Comparison of ENCODE assay signal across 16 cellular contexts in genomic region chr20:10735195-10735949, GRCh38.
DNase-seq lines count a peak whose midpoint lies in the region; ATAC-seq, FAIRE-seq and TF ChIP-seq lines count a peak whose summit lies in the region.
"Had no signal": no experiment of that assay in that cellular context is flagged by ENCODE, and none has a peak within 500 bp of the region (broad histone marks: within the 10 kb centered on the region; RNA-seq: fewer than 3 reads in every experiment).

No MANE protein-coding gene starts in this region.

- H3K79me2 ChIP-seq in HepG2 (ENCODE audit: insufficient read depth, low read length) (no peaks in the 10 kb centered on the region), mesendoderm (ENCODE audit: control insufficient read depth, insufficient read depth, low read length) (no peaks in the 10 kb centered on the region)

- H3K9ac ChIP-seq in HepG2 (ENCODE audit: insufficient read depth, low read depth, low read length) (no peak overlapping the region), mesendoderm (ENCODE audit: low read length) (no peak overlapping the region)
- H3K9ac ChIP-seq: BLaER1 treated with 17β-estradiol and CSF1 and Interleukin-3, amounts not matched to agents 10 nM and 100 nM had no signal

- in situ Hi-C loops in HepG2 (cut with HindIII; ENCODE audit: extremely low pct_ligation_motif_present, low pct_unique_long_range_greater_than_20kb) = no loop called here

- no peak overlapping the region for H2BK15ac ChIP-seq in mesendoderm (replicated peaks; ENCODE audit: low read depth)

- H4K5ac ChIP-seq in mesendoderm (ENCODE audit: low read length) = no peak overlapping the region

- no peak overlapping the region for H3K23ac ChIP-seq in mesendoderm (ENCODE audit: low read length)

- no peak for TF ChIP-seq EP300 in HepG2 (IDR thresholded peaks at IDR 0.05; ENCODE audit: low read depth in 2 of 2, low read length in 2 of 2)
- no peak for TF ChIP-seq EP300 in HepG2 (CRISPR knock-in tag; IDR thresholded peaks at IDR 0.05; ENCODE audit: borderline replicate concordance)

- H3K9me3 ChIP-seq in HepG2 (ENCODE audit: low read length) (no peaks in the 10 kb centered on the region), right lobe of liver (no peaks in the 10 kb centered on the region), right cardiac atrium (ENCODE audit: control insufficient read depth, low read length) (no peaks in the 10 kb centered on the region), prostate gland (no peaks in the 10 kb centered on the region)

- H3K4me1 ChIP-seq in HepG2 (ENCODE audit: insufficient read depth, low read length) (peaks cover 14% of the 10 kb centered on the region), right lobe of liver (no peaks in the 10 kb centered on the region), right cardiac atrium (ENCODE audit: control insufficient read depth, insufficient read depth, low read length) (no peaks in the 10 kb centered on the region), prostate gland (replicated peaks) (peaks cover 7% of the 10 kb centered on the region), mesendoderm (ENCODE audit: control insufficient read depth, low read depth, low read length) (no peaks in the 10 kb centered on the region)

- H3K79me1 ChIP-seq in mesendoderm (ENCODE audit: low read length) = no peaks in the 10 kb centered on the region

- H3K4me3 ChIP-seq in HepG2 (replicated peaks in 1 of 3; ENCODE audit: insufficient read depth in 1 of 3, low read depth in 2 of 3, low read length in 3 of 3) (no peak overlapping the region), right lobe of liver (no peak overlapping the region), right cardiac atrium (ENCODE audit: low read length) (no peak overlapping the region), prostate gland (no peak overlapping the region), mesendoderm (ENCODE audit: low read length) (no peak overlapping the region)
- H3K4me3 ChIP-seq: BLaER1 treated with 17β-estradiol and CSF1 and Interleukin-3, amounts not matched to agents 10 nM and 100 nM; GM12878 had no signal

- no peak overlapping the region for H2BK5ac ChIP-seq in mesendoderm (ENCODE audit: low read length)

- no peak overlapping the region for H2AFZ ChIP-seq in HepG2 (ENCODE audit: low read length)

- H4K20me1 ChIP-seq in HepG2 (ENCODE audit: insufficient read depth, low read length) = no peaks in the 10 kb centered on the region
- H4K20me1 ChIP-seq: BLaER1 treated with 17β-estradiol and CSF1 and Interleukin-3, amounts not matched to agents 10 nM and 100 nM had no signal

- H3K4me2 ChIP-seq in HepG2 (ENCODE audit: low read depth, low read length) (no peak overlapping the region), mesendoderm (ENCODE audit: low read length) (no peak overlapping the region)
- H3K4me2 ChIP-seq: BLaER1 treated with 17β-estradiol and CSF1 and Interleukin-3, amounts not matched to agents 10 nM and 100 nM had no signal

- no TSS peak for BruUV-seq in HepG2 (replicated peaks; lab: Mats Ljungman, UMichigan)

- no peak overlapping the region for H3K18ac ChIP-seq in mesendoderm (ENCODE audit: low read length)

- H3K27me3 ChIP-seq in HepG2 (ENCODE audit: control insufficient read depth in 1 of 2, insufficient read depth in 2 of 2, low read length in 2 of 2) (no peaks in the 10 kb centered on the region), right lobe of liver (no peaks in the 10 kb centered on the region), right cardiac atrium (ENCODE audit: control insufficient read depth, insufficient read depth) (no peaks in the 10 kb centered on the region), prostate gland (replicated peaks; ENCODE audit: insufficient read depth) (no peaks in the 10 kb centered on the region), mesendoderm (ENCODE audit: insufficient read depth, low read length, poor library complexity) (no peaks in the 10 kb centered on the region)
- H3K27me3 ChIP-seq: BLaER1 treated with 17β-estradiol and CSF1 and Interleukin-3, amounts not matched to agents 10 nM and 100 nM had no signal

- TF ChIP-seq CTCF in HepG2 (CRISPR knock-in tag; IDR thresholded peaks at IDR 0.05) (no peak), right lobe of liver (IDR thresholded peaks at IDR 0.05) (no peak), prostate gland (IDR thresholded peaks at IDR 0.05) (no peak)

- DNase-seq in HepG2 (ENCODE audit: low spot score) = no peak
- no peak for DNase-seq in right lobe of liver
- peak in 2 of 3 donors; percentile 52 to 61 for DNase-seq in right cardiac atrium
- DNase-seq in prostate gland (ENCODE audit: low spot score) = no peak
- no peak for DNase-seq in mesendoderm
- DNase-seq in NCI-H82 treated with DMSO at 0.1 percent for 48 hours (lab: John Stamatoyannopoulos, UW; ENCODE audit: unreplicated experiment) = no peak
- DNase-seq in activated CD4-positive, CD25-positive, alpha-beta regulatory T cell (lab: John Stamatoyannopoulos, UW) = no peak
- DNase-seq: DMS79 treated with DMSO at 0.1 percent for 48 hours, NCI-H1105 treated with DMSO at 0.1 percent for 48 hours, NCI-H187, NCI-H345, NCI-H526 had no signal

- TF ChIP-seq RAD21 in HepG2 (CRISPR knock-in tag; IDR thresholded peaks at IDR 0.05) = no peak

- H4K8ac ChIP-seq in mesendoderm (ENCODE audit: low read depth, low read length) = no peak overlapping the region

- no peak overlapping the region for H3K27ac ChIP-seq in HepG2 (ENCODE audit: extremely low read length, insufficient read depth, low read length)
- H3K27ac ChIP-seq in right lobe of liver = no peak overlapping the region
- H3K27ac ChIP-seq in right cardiac atrium (ENCODE audit: low read length) = no peak overlapping the region
- H3K27ac ChIP-seq in prostate gland = peak overlapping the region; percentile 26 to 33
- no peak overlapping the region for H3K27ac ChIP-seq in mesendoderm (ENCODE audit: low read depth, low read length)
- H3K27ac ChIP-seq: BLaER1 treated with 17β-estradiol and CSF1 and Interleukin-3, amounts not matched to agents 10 nM and 100 nM had no signal

- POLR2A ChIA-PET in HepG2 (lab: Yijun Ruan, JAX) = no interaction called here

- ATAC-seq in HepG2 (no peak), right lobe of liver (no peak), right cardiac atrium (peak; percentile 42 to 48), GM19467 (IDR thresholded peaks at IDR 0.05; ENCODE audit: unreplicated experiment) (no peak)
- ATAC-seq: GM12878 had no signal

- TF ChIP-seq POLR2A in HepG2 (IDR thresholded peaks at IDR 0.05; ENCODE audit: insufficient read depth in 1 of 2, low read depth in 2 of 2, low read length in 2 of 2) (no peak), right lobe of liver (IDR thresholded peaks at IDR 0.05) (no peak), prostate gland (IDR thresholded peaks at IDR 0.05) (no peak)

- no peak overlapping the region for H2AK5ac ChIP-seq in mesendoderm (ENCODE audit: low read length)

- H3K36me3 ChIP-seq in HepG2 (replicated peaks in 1 of 2; ENCODE audit: control insufficient read depth in 1 of 2, insufficient read depth in 2 of 2, low read length in 2 of 2) (no peaks in the 10 kb centered on the region), right lobe of liver (no peaks in the 10 kb centered on the region), prostate gland (no peaks in the 10 kb centered on the region), mesendoderm (ENCODE audit: control insufficient read depth, insufficient read depth, low read length) (no peaks in the 10 kb centered on the region)
- H3K36me3 ChIP-seq: BLaER1 treated with 17β-estradiol and CSF1 and Interleukin-3, amounts not matched to agents 10 nM and 100 nM had no signal

- 66% methylated on average over 14 of the region's 14 CpGs for WGBS in HepG2 (ENCODE audit: low lambda C conversion rate)
- WGBS in right lobe of liver (ENCODE audit: insufficient coverage, low coverage, low lambda C conversion rate, missing lambda C conversion rate) = 61% methylated on average over 11 of the region's 14 CpGs
- 64% methylated on average over 14 of the region's 14 CpGs for WGBS in right cardiac atrium
- 61% methylated on average over 14 of the region's 14 CpGs for WGBS in prostate gland
- WGBS in mesendoderm (ENCODE audit: extremely low coverage, insufficient coverage, low lambda C conversion rate) = no CpG with 5 or more reads among the region's 14 CpGs

- H3K4ac ChIP-seq in mesendoderm (ENCODE audit: low read depth, low read length) = no peak overlapping the region

- CTCF ChIA-PET in HepG2 (lab: Yijun Ruan, JAX; ENCODE audit: low intra/inter-chr PET ratio, low total read pairs) = no interaction called here

- FAIRE-seq in HepG2 (lab: Jason Lieb, UNC) = no peak
- FAIRE-seq: G401.6, GM12878 had no signal

- H2BK120ac ChIP-seq in mesendoderm (ENCODE audit: low read depth, low read length) = no peak overlapping the region

- no peak overlapping the region for H3K56ac ChIP-seq in mesendoderm (ENCODE audit: low read length)

- intact Hi-C loops in HepG2 (cut with micrococcal nuclease; ENCODE audit: unreplicated experiment) = no loop called here
- intact Hi-C loops in right lobe of liver (cut with DNase I) = no loop called here
- intact Hi-C loops in right cardiac atrium (cut with DNase I) = no loop called here
- intact Hi-C loops in prostate gland (cut with DNase I) = no loop called here

TF ChIP-seq in HepG2, 621 proteins besides CTCF, POLR2A, EP300 and RAD21:
- TF ChIP-seq MAFK (conservative IDR thresholded peaks at IDR 0.05 in 1 of 2, IDR thresholded peaks at IDR 0.05 in 1 of 2; ENCODE audit: low read length in 2 of 2) = peak; percentile 20 to 25; a peak in 1 of 4 replicates
- TF ChIP-seq, protein P1, sequence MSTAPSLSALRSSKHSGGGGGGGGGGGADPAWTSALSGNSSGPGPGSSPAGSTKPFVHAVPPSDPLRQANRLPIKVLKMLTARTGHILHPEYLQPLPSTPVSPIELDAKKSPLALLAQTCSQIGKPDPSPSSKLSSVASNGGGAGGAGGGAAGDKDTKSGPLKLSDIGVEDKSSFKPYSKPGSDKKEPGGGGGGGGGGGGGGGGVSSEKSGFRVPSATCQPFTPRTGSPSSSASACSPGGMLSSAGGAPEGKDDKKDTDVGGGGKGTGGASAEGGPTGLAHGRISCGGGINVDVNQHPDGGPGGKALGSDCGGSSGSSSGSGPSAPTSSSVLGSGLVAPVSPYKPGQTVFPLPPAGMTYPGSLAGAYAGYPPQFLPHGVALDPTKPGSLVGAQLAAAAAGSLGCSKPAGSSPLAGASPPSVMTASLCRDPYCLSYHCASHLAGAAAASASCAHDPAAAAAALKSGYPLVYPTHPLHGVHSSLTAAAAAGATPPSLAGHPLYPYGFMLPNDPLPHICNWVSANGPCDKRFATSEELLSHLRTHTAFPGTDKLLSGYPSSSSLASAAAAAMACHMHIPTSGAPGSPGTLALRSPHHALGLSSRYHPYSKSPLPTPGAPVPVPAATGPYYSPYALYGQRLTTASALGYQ (CRISPR knock-in tag; IDR thresholded peaks at IDR 0.05) = no peak
TF ChIP-seq in HepG2: peak in this region for 1.

Comparison
In these comparisons a context has a peak if more than half of its experiments do, and no peak if none do; other contexts are left out.
1. ATAC-seq: peak in right cardiac atrium (2 of 2); none in HepG2 (single experiment), right lobe of liver (0 of 4) and GM19467 (single experiment).
2. DNase-seq: peak in right cardiac atrium (2 of 3); none in HepG2 (single experiment), right lobe of liver (0 of 3), prostate gland (single experiment), mesendoderm (single experiment), NCI-H82 treated with DMSO at 0.1 percent for 48 hours (single experiment) and activated CD4-positive, CD25-positive, alpha-beta regulatory T cell (0 of 4).
3. H3K27ac ChIP-seq: peak in prostate gland (2 of 2); none in HepG2 (single experiment), right lobe of liver (0 of 3), right cardiac atrium (single experiment) and mesendoderm (single experiment).